8 cellular contexts compared by ENCODE assay signal in the genomic region with DNA sequence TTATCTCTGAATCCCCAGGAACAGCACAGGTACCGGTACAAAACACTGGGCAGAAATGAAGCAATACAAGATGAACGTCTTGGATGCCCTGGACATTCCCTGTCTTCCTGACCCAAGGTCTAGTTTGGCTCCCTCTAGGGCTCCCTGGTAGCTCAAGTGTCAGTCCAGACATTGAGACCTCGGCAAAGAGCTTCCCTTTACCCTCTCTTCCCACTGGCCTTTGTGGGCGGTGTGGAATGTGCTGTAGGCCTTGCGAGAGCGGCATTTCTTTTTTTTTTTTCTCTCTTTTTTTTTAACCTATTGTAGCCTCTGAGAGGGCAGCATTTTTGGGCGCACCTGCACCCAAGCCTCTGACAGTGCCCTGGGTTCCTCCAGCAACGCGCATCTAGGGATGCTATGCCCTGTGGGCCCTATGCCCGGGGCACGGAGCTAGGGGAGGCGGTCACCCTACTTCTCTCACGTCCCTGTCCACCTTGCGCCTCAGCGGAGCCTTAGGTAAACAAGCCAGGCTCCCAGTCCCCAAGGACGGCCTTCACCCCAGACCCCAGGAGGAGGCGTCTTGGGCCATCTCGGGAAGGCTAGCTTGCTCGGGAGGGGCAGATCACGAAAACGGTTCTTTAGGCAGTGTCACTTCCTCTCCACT. TPM values are rescaled to one million over a fixed set of nuclear protein-coding genes. Genes with fewer than 3 reads are reported as not detected.
DNase-seq lines count a peak whose midpoint lies in the region; ATAC-seq and TF ChIP-seq lines count a peak whose summit lies in the region.

No MANE protein-coding gene starts in this region.

- CTCF ChIA-PET in CD8-positive, alpha-beta T cell (lab: Charles Lee) = interaction anchor here (0.6 to 4.9 kb wide), 14 partner anchors 8 to 213 kb away, joined by 3 to 51 read pairs (median 5); no protein-coding TSS in a partner anchor

- no peak for DNase-seq in CD8-positive, alpha-beta T cell
- no peak for DNase-seq in Jurkat, Clone E6-1 (ENCODE audit: low read depth, low spot score)
- DNase-seq in cerebellar cortex (ENCODE audit: low spot score) = peak; percentile 36
- DNase-seq in mesothelial cell of epicardium (ENCODE audit: low spot score in 2 of 2, unreplicated experiment in 2 of 2) = no peak
- DNase-seq in NCI-H1092 (lab: John Stamatoyannopoulos, UW) = no peak

- peaks cover 11% of the 10 kb centered on the region for H3K36me3 Mint-ChIP-seq in CD8-positive, alpha-beta T cell
- H3K36me3 Mint-ChIP-seq in mesothelial cell of epicardium = no peaks in the 10 kb centered on the region

- no peaks in the 10 kb centered on the region for H3K9me3 Mint-ChIP-seq in CD8-positive, alpha-beta T cell
- H3K9me3 Mint-ChIP-seq in mesothelial cell of epicardium = no peaks in the 10 kb centered on the region

- peaks cover 68% of the 10 kb centered on the region for H3K4me1 ChIP-seq in CD8-positive, alpha-beta T cell (ENCODE audit: insufficient read depth, low read length)

- POLR2A ChIA-PET in CD8-positive, alpha-beta T cell (lab: Charles Lee) = interaction anchor here (0.5 to 4.6 kb wide), 15 partner anchors 12 to 285 kb away, joined by 3 to 86 read pairs (median 6); a partner anchor contains a TSS

- ATAC-seq in CD8-positive, alpha-beta T cell = no peak
- ATAC-seq in GM18858 (IDR thresholded peaks at IDR 0.05; ENCODE audit: unreplicated experiment) (no peak), HG03520 (IDR thresholded peaks at IDR 0.05; ENCODE audit: unreplicated experiment) (no peak), GM21423 (IDR thresholded peaks at IDR 0.05; ENCODE audit: unreplicated experiment) (no peak)

- H3K27me3 ChIP-seq in CD8-positive, alpha-beta T cell (ENCODE audit: insufficient read depth, low read length) = no peaks in the 10 kb centered on the region

- peak overlapping the region; percentile 72 for H3K27ac ChIP-seq in CD8-positive, alpha-beta T cell (ENCODE audit: low read depth, low read length)

- peak overlapping the region; percentile 85 for H3K4me3 Mint-ChIP-seq in CD8-positive, alpha-beta T cell
- H3K4me3 Mint-ChIP-seq in mesothelial cell of epicardium = peak overlapping the region; percentile 98

- peak overlapping the region; percentile 97 for H3K4me3 ChIP-seq in CD8-positive, alpha-beta T cell (ENCODE audit: low read depth, low read length)
- peak overlapping the region; percentile 79 for H3K4me3 ChIP-seq in Jurkat, Clone E6-1 (ENCODE audit: low read length)

- intact Hi-C loops in CD8-positive, alpha-beta T cell (cut with DNase I, micrococcal nuclease) = loop anchor here (2.0 to 10.0 kb wide), 9 partner anchors 13 to 519 kb away; a partner anchor contains a TSS

- no peak for TF ChIP-seq CTCF in CD8-positive, alpha-beta T cell (IDR thresholded peaks at IDR 0.05)
- TF ChIP-seq CTCF in mesothelial cell of epicardium (IDR thresholded peaks at IDR 0.05; ENCODE audit: unreplicated experiment) = no peak

- H3K36me3 ChIP-seq in CD8-positive, alpha-beta T cell (ENCODE audit: insufficient read depth, low read length) = no peaks in the 10 kb centered on the region

- no peaks in the 10 kb centered on the region for H3K27me3 Mint-ChIP-seq in CD8-positive, alpha-beta T cell (ENCODE audit: low read depth)
- no peaks in the 10 kb centered on the region for H3K27me3 Mint-ChIP-seq in mesothelial cell of epicardium (ENCODE audit: low read depth)

- H3K27ac Mint-ChIP-seq in CD8-positive, alpha-beta T cell = peak overlapping the region; percentile 98
- H3K27ac Mint-ChIP-seq in mesothelial cell of epicardium = peak overlapping the region; percentile 93

- H3K4me1 Mint-ChIP-seq in CD8-positive, alpha-beta T cell (ENCODE audit: low read depth) = peaks cover 66% of the 10 kb centered on the region
- H3K4me1 Mint-ChIP-seq in mesothelial cell of epicardium = peaks cover 24% of the 10 kb centered on the region

- H3K9me3 ChIP-seq in CD8-positive, alpha-beta T cell (ENCODE audit: low read length) = no peaks in the 10 kb centered on the region

RNA-seq across cellular contexts. Expression of a gene that starts 1.2 kb away (rescaled TPM):
- 10 to 100 TPM; 79.4 to 85.2 TPM for total RNA-seq in CD8-positive, alpha-beta T cell
- 29.8 TPM for polyA plus RNA-seq in Jurkat, Clone E6-1 (2012; ENCODE audit: insufficient read depth, insufficient read length)
- 47.3 to 51.8 TPM (median 51.3 TPM) in 3 replicates for total RNA-seq in mesothelial cell of epicardium
